Comparison of ENCODE assay signal across 16 cellular contexts in the genomic region with DNA sequence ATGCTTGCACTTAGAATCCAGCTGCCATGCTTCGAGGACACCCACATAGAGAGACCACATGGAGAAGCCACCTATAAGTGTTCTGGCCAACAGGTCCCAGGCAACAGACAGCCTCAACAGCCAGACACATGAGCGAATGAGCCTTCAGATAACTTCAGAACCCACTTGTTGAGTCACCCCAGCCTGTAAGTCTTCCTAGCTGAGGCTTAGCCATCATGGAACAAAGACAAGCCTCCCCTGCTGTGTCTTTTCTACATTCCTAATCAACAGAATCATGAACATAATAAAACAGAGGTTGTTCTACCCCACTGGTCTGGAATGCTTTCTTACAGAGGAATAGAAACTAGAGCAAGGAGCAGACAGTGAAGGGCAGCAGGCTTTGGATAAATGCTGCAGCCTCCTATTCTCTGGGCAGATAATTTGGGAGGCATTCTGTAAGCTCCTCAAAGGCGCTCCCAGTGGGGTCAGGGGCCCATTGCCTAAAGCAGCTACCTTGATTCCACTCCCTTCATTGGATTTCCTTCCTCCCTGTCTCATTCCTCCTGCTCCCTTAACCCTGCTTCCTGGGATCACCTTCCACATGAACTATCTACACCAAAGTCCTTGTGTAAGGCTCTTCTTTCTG. TPM values are rescaled to one million over a fixed set of nuclear protein-coding genes. Genes with fewer than 3 reads are reported as not detected.
A peak's percentile ranks its signal among the peaks of the same experiment; 100 is the strongest.
DNase-seq lines count a peak whose midpoint lies in the region; ATAC-seq and FAIRE-seq lines count a peak whose summit lies in the region.
"Had no signal": no experiment of that assay in that cellular context is flagged by ENCODE, and none has a peak within 500 bp of the region (broad histone marks: within the 10 kb centered on the region; RNA-seq: fewer than 3 reads in every experiment).

No MANE protein-coding gene starts in this region.

- no peak overlapping the region for H2BK5ac ChIP-seq in neuronal stem cell (ENCODE audit: low read length)

- H3K9me3 ChIP-seq in neuronal stem cell (replicated peaks in 1 of 2; ENCODE audit: control insufficient read depth in 2 of 2, insufficient read depth in 1 of 2, low read depth in 1 of 2, low read length in 2 of 2) = peaks cover 0 to 2% of the 10 kb centered on the region in 2 donors
- H3K9me3 ChIP-seq: testis had no signal

- peak overlapping the region; percentile 15 for H3K27ac ChIP-seq in neuronal stem cell (replicated peaks; ENCODE audit: low read length)
- H3K27ac ChIP-seq: testis had no signal

- H3K4ac ChIP-seq in neuronal stem cell (ENCODE audit: low read length) = no peak overlapping the region

- H3K36me3 ChIP-seq in neuronal stem cell (replicated peaks in 1 of 2; ENCODE audit: control insufficient read depth in 2 of 2, insufficient read depth in 2 of 2, low read length in 2 of 2) = no peaks in the 10 kb centered on the region

- DNase-seq in GM03348 (ENCODE audit: low spot score) = peak; percentile 52
- DNase-seq in RCC 7860 (ENCODE audit: low spot score) = peak; percentile 98
- DNase-seq in fibroblast of peridontal ligament (ENCODE audit: extremely low read depth) = peak; percentile 17
- DNase-seq in neuronal stem cell (ENCODE audit: low spot score) = no peak
- no peak for DNase-seq in NCI-H69 (lab: John Stamatoyannopoulos, UW)
- DNase-seq in superior temporal gyrus (ENCODE audit: extremely low spot score) = no peak
- DNase-seq in NCI-H2029 (lab: John Stamatoyannopoulos, UW) = no peak
- DNase-seq: activated CD4-positive, alpha-beta memory T cell treated with anti-CD3 and anti-CD28 coated beads, Interleukin-2, amount 10 ng/mL, durations not matched to agents 7 days and 5 days; activated gamma-delta T cell treated with Interleukin-2 at 50 U/mL for 16 hours; CD8-positive, alpha-beta T cell; erythroblast; kidney; naive thymus-derived CD4-positive, alpha-beta T cell; NCI-H446 treated with DMSO at 0.1 percent for 48 hours; testis had no signal

- no CpG with 5 or more reads among the region's 3 CpGs for WGBS in neuronal stem cell (ENCODE audit: extremely low coverage in 2 of 2, insufficient read length in 2 of 2, insufficient replicate concordance in 1 of 2), 2 donors

- H2BK12ac ChIP-seq in neuronal stem cell (ENCODE audit: low read length) = no peak overlapping the region

- H3K14ac ChIP-seq in neuronal stem cell (ENCODE audit: low read length) = no peak overlapping the region

- H3K27me3 ChIP-seq in neuronal stem cell (ENCODE audit: control insufficient read depth in 3 of 3, insufficient read depth in 3 of 3, low read depth in 1 of 3, low read length in 3 of 3) = peaks cover 0 to 28% (median 16%) of the 10 kb centered on the region in 3 experiments
- H3K27me3 ChIP-seq: testis had no signal

- no peak for ATAC-seq in HG03469 (IDR thresholded peaks at IDR 0.05; ENCODE audit: unreplicated experiment)
- ATAC-seq: CD8-positive, alpha-beta T cell; naive thymus-derived CD4-positive, alpha-beta T cell had no signal

- H4K8ac ChIP-seq in neuronal stem cell (ENCODE audit: low read depth, low read length) = no peak overlapping the region

- peak; percentile 94 for FAIRE-seq in RCC 7860 (lab: Jason Lieb, UNC)
- FAIRE-seq: kidney had no signal

- no peak overlapping the region for H2AK5ac ChIP-seq in neuronal stem cell (ENCODE audit: low read depth, low read length)

- peak overlapping the region; percentile 6 for H3K18ac ChIP-seq in neuronal stem cell (ENCODE audit: low read length)

- no peaks in the 10 kb centered on the region for H3K79me1 ChIP-seq in neuronal stem cell (ENCODE audit: low read depth, low read length)

- H3K4me1 ChIP-seq in neuronal stem cell (ENCODE audit: control insufficient read depth in 2 of 2, insufficient read depth in 1 of 2, low read depth in 1 of 2, low read length in 2 of 2) = peaks cover 5 to 12% of the 10 kb centered on the region in 2 donors

- H3K4me2 ChIP-seq in neuronal stem cell (ENCODE audit: insufficient read depth, low read length, poor library complexity, severe bottlenecking) = no peak overlapping the region

- no peak overlapping the region for H3K4me3 ChIP-seq in neuronal stem cell (ENCODE audit: low read length in 2 of 2)
- H3K4me3 ChIP-seq: testis had no signal

- no peak overlapping the region for H4K91ac ChIP-seq in neuronal stem cell (ENCODE audit: low read depth, low read length, poor library complexity)

- no peak overlapping the region for H2AFZ ChIP-seq in neuronal stem cell (ENCODE audit: low read length)

- H3K23ac ChIP-seq in neuronal stem cell (ENCODE audit: low read depth, low read length, poor library complexity) = no peak overlapping the region

- no peak overlapping the region for H2BK15ac ChIP-seq in neuronal stem cell (ENCODE audit: low read length)

- H3K9ac ChIP-seq in neuronal stem cell (ENCODE audit: low read depth, low read length, poor library complexity) = no peak overlapping the region

- H2BK120ac ChIP-seq in neuronal stem cell (ENCODE audit: low read depth, low read length) = no peak overlapping the region

RNA-seq across cellular contexts. Expression of a gene that starts 4.6 kb away (rescaled TPM):
- polyA plus RNA-seq in neuronal stem cell (2013, experiment 1 of 2) = 0.38 TPM
- 0.22 TPM for polyA plus RNA-seq in neuronal stem cell (2013, experiment 2 of 2)
- polyA plus RNA-seq: naive thymus-derived CD4-positive, alpha-beta T cell had no signal

Comparison
In these comparisons a context has a peak if more than half of its experiments do, and no peak if none do; other contexts are left out.
1. DNase-seq: peak in GM03348 (single experiment), RCC 7860 (single experiment) and fibroblast of peridontal ligament (single experiment); none in neuronal stem cell (single experiment), NCI-H69 (single experiment), superior temporal gyrus (single experiment) and NCI-H2029 (single experiment).